Comparison of ENCODE assay signal across 23 cellular contexts in genomic region chr14:64580451-64580850, GRCh38. TPM values are rescaled to one million over a fixed set of nuclear protein-coding genes. Genes with fewer than 3 reads are reported as not detected.
DNase-seq lines count a peak whose midpoint lies in the region; ATAC-seq and TF ChIP-seq lines count a peak whose summit lies in the region.
"Had no signal": no experiment of that assay in that cellular context is flagged by ENCODE, and none has a peak within 500 bp of the region (broad histone marks: within the 10 kb centered on the region; RNA-seq: fewer than 3 reads in every experiment).

No MANE protein-coding gene starts in this region.

- no peak for TF ChIP-seq EP300 in SK-N-SH (IDR thresholded peaks at IDR 0.05; ENCODE audit: borderline replicate concordance in 1 of 2, low read depth in 1 of 2, low read length in 1 of 2)

- no peak overlapping the region for H3K4me3 ChIP-seq in mammary epithelial cell (replicated peaks in 1 of 3; ENCODE audit: insufficient read depth in 1 of 3, low read depth in 2 of 3, low read length in 3 of 3)
- no peak overlapping the region for H3K4me3 ChIP-seq in breast epithelium
- H3K4me3 ChIP-seq in endodermal cell (ENCODE audit: low read length), result no peak overlapping the region
- no peak overlapping the region for H3K4me3 ChIP-seq in mesodermal cell (ENCODE audit: extremely low read depth, insufficient read depth, low read length, poor library complexity, severe bottlenecking)
- H3K4me3 ChIP-seq in SK-N-SH (ENCODE audit: low read depth in 2 of 2, low read length in 1 of 2), result no peak overlapping the region
- H3K4me3 ChIP-seq: spleen had no signal

- H3K4me1 ChIP-seq in mammary epithelial cell (ENCODE audit: insufficient read depth, low read length) (no peaks in the 10 kb centered on the region), breast epithelium (no peaks in the 10 kb centered on the region), endodermal cell (ENCODE audit: control insufficient read depth, insufficient read depth, low read length) (peaks cover 11% of the 10 kb centered on the region), mesodermal cell (ENCODE audit: control insufficient read depth, insufficient read depth, low read length, poor library complexity, severe bottlenecking) (peaks cover 20% of the 10 kb centered on the region), SK-N-SH (ENCODE audit: control insufficient read depth in 1 of 2, insufficient read depth in 2 of 2, low read depth in 1 of 2, low read length in 1 of 2) (no peaks in the 10 kb centered on the region)
- H3K4me1 ChIP-seq: spleen had no signal

- no peaks in the 10 kb centered on the region for H3K36me3 Mint-ChIP-seq in endodermal cell (ENCODE audit: low read depth)
- H3K36me3 Mint-ChIP-seq: activated naive CD8-positive, alpha-beta T cell treated with anti-CD3 and anti-CD28 coated beads, Interleukin-2, amount 10 ng/mL, durations not matched to agents 7 days and 5 days; brain had no signal

- H3K9me3 ChIP-seq in mammary epithelial cell (replicated peaks; ENCODE audit: insufficient read depth, low read length) (no peaks in the 10 kb centered on the region), breast epithelium (no peaks in the 10 kb centered on the region), endodermal cell (ENCODE audit: control insufficient read depth, low read length) (no peaks in the 10 kb centered on the region), mesodermal cell (ENCODE audit: control insufficient read depth, low read length) (no peaks in the 10 kb centered on the region), SK-N-SH (no peaks in the 10 kb centered on the region)
- H3K9me3 ChIP-seq: spleen had no signal

- H2AFZ ChIP-seq in mammary epithelial cell (ENCODE audit: low read depth, low read length), result peak overlapping the region; percentile 64
- H2AFZ ChIP-seq in SK-N-SH (ENCODE audit: low read depth), result no peak overlapping the region

- H3K9me2 ChIP-seq in SK-N-SH, result no peaks in the 10 kb centered on the region

- POLR2A ChIA-PET in SK-N-SH (lab: Yijun Ruan, JAX), result no interaction called here

- H3K27me3 ChIP-seq in mammary epithelial cell (ENCODE audit: insufficient read depth, low read length), result no peaks in the 10 kb centered on the region
- no peaks in the 10 kb centered on the region for H3K27me3 ChIP-seq in breast epithelium
- H3K27me3 ChIP-seq in endodermal cell (ENCODE audit: control insufficient read depth, insufficient read depth, low read length, poor library complexity, severe bottlenecking), result no peaks in the 10 kb centered on the region
- no peaks in the 10 kb centered on the region for H3K27me3 ChIP-seq in SK-N-SH (ENCODE audit: insufficient read depth)
- H3K27me3 ChIP-seq: spleen had no signal

- H3K36me3 ChIP-seq in mammary epithelial cell (ENCODE audit: insufficient read depth, low read length) (no peaks in the 10 kb centered on the region), breast epithelium (no peaks in the 10 kb centered on the region), endodermal cell (ENCODE audit: control insufficient read depth, insufficient read depth, low read length) (no peaks in the 10 kb centered on the region), mesodermal cell (ENCODE audit: control insufficient read depth, insufficient read depth, low read length) (no peaks in the 10 kb centered on the region), SK-N-SH (replicated peaks in 1 of 2; ENCODE audit: control insufficient read depth in 1 of 2, insufficient read depth in 2 of 2, low read length in 1 of 2) (no peaks in the 10 kb centered on the region)
- H3K36me3 ChIP-seq: spleen had no signal

- no peaks in the 10 kb centered on the region for H3K79me2 ChIP-seq in mammary epithelial cell (ENCODE audit: insufficient read depth, low read length)
- H3K79me2 ChIP-seq in SK-N-SH (ENCODE audit: insufficient read depth), result no peaks in the 10 kb centered on the region

- no peaks in the 10 kb centered on the region for H3F3A ChIP-seq in SK-N-SH (replicated peaks; ENCODE audit: insufficient read depth)

- in situ Hi-C loops in mammary epithelial cell (cut with MboI; ENCODE audit: low sequenced_read_pairs in 2 of 2), result no loop called here

- TF ChIP-seq CTCF in mammary epithelial cell (conservative IDR thresholded peaks at IDR 0.05 in 1 of 2, IDR thresholded peaks at IDR 0.05 in 1 of 2; ENCODE audit: extremely low read depth in 1 of 2, insufficient read depth in 1 of 2, low read depth in 1 of 2, low read length in 2 of 2) (no peak), breast epithelium (IDR thresholded peaks at IDR 0.05) (no peak), endodermal cell (conservative IDR thresholded peaks at IDR 0.05) (no peak), SK-N-SH (IDR thresholded peaks at IDR 0.05) (no peak)

- H3K9me3 Mint-ChIP-seq in endodermal cell, result no peaks in the 10 kb centered on the region
- H3K9me3 Mint-ChIP-seq: activated naive CD8-positive, alpha-beta T cell treated with anti-CD3 and anti-CD28 coated beads, Interleukin-2, amount 10 ng/mL, durations not matched to agents 7 days and 5 days; brain had no signal

- no peak overlapping the region for H3K4me3 Mint-ChIP-seq in endodermal cell
- H3K4me3 Mint-ChIP-seq: activated naive CD8-positive, alpha-beta T cell treated with anti-CD3 and anti-CD28 coated beads, Interleukin-2, amount 10 ng/mL, durations not matched to agents 7 days and 5 days; B cell; brain had no signal

- H4K20me1 ChIP-seq in mammary epithelial cell (ENCODE audit: insufficient read depth, low read length), result no peaks in the 10 kb centered on the region
- H4K20me1 ChIP-seq in SK-N-SH (ENCODE audit: insufficient read depth), result no peaks in the 10 kb centered on the region

- H3K27me3 Mint-ChIP-seq in endodermal cell (ENCODE audit: insufficient read depth), result no peaks in the 10 kb centered on the region
- H3K27me3 Mint-ChIP-seq: activated naive CD8-positive, alpha-beta T cell treated with anti-CD3 and anti-CD28 coated beads, Interleukin-2, amount 10 ng/mL, durations not matched to agents 7 days and 5 days; brain had no signal

- no peak for TF ChIP-seq RAD21 in SK-N-SH (IDR thresholded peaks at IDR 0.05; ENCODE audit: low read length)

- no TSS peak for BruUV-seq in mammary epithelial cell (replicated peaks; lab: Mats Ljungman, UMichigan)

- H3K27ac ChIP-seq in mammary epithelial cell (ENCODE audit: insufficient read depth, low read depth, low read length), result no peak overlapping the region
- H3K27ac ChIP-seq in breast epithelium, result no peak overlapping the region
- no peak overlapping the region for H3K27ac ChIP-seq in endodermal cell (ENCODE audit: low read depth, low read length)
- H3K27ac ChIP-seq in mesodermal cell (ENCODE audit: low read depth, low read length, severe bottlenecking), result peak overlapping the region; percentile 74
- H3K27ac ChIP-seq in SK-N-SH (ENCODE audit: low read depth in 2 of 2, low read length in 1 of 2), result no peak overlapping the region
- H3K27ac ChIP-seq: 22Rv1, spleen, VCaP had no signal

- H3K4me2 ChIP-seq in mammary epithelial cell (ENCODE audit: insufficient read depth, low read depth, low read length) (no peak overlapping the region), SK-N-SH (no peak overlapping the region)

- DNase-seq in mammary epithelial cell (no peak), breast epithelium (ENCODE audit: low spot score in 2 of 2) (no peak), endodermal cell (no peak), NCI-H1105 (lab: John Stamatoyannopoulos, UW) (no peak), A172 (ENCODE audit: low spot score) (no peak), SK-N-SH (no peak)
- DNase-seq: activated CD8-positive, alpha-beta memory T cell treated with anti-CD3 and anti-CD28 coated beads, Interleukin-2, amount 50 U/mL, for 48 hours; activated naive CD8-positive, alpha-beta T cell treated with anti-CD3 and anti-CD28 coated beads, Interleukin-2, amount 10 ng/mL, durations not matched to agents 7 days and 5 days; Calu3; hippocampal formation; NCI-H2081; NCI-H446 treated with DMSO at 0.1 percent for 48 hours; retina; spleen; stimulated activated CD4-positive, alpha-beta T cell treated with anti-CD3 and anti-CD28 coated beads, Interleukin-4, amount 100 ng/mL, for 24 hours; stimulated activated naive CD4-positive, alpha-beta T cell treated with Interleukin-2 at 50 U/mL for 16 hours; T-helper 2 cell had no signal

- H3K9ac ChIP-seq in mammary epithelial cell (ENCODE audit: insufficient read depth, low read length) (no peak overlapping the region), endodermal cell (ENCODE audit: extremely low read depth, low read length, poor library complexity, severe bottlenecking) (no peak overlapping the region), SK-N-SH (no peak overlapping the region)

- no peak for TF ChIP-seq POLR2A in breast epithelium (IDR thresholded peaks at IDR 0.05)

- peak overlapping the region; percentile 87 for H3K27ac Mint-ChIP-seq in endodermal cell
- H3K27ac Mint-ChIP-seq: activated naive CD8-positive, alpha-beta T cell treated with anti-CD3 and anti-CD28 coated beads, Interleukin-2, amount 10 ng/mL, durations not matched to agents 7 days and 5 days; B cell; brain had no signal

- intact Hi-C loops in mammary epithelial cell (cut with micrococcal nuclease), result no loop called here
- intact Hi-C loops in breast epithelium (cut with DNase I; ENCODE audit: low total_unique reads), result no loop called here

- H3K4me1 Mint-ChIP-seq in endodermal cell, result peaks cover 20% of the 10 kb centered on the region
- H3K4me1 Mint-ChIP-seq: activated naive CD8-positive, alpha-beta T cell treated with anti-CD3 and anti-CD28 coated beads, Interleukin-2, amount 10 ng/mL, durations not matched to agents 7 days and 5 days; B cell; brain had no signal

- CTCF ChIA-PET in mammary epithelial cell (lab: Charles Lee; ENCODE audit: low non-redundant PET), result no interaction called here
- CTCF ChIA-PET in SK-N-SH (lab: Yijun Ruan, JAX), result interaction anchor here (0.7 to 1.1 kb wide), 2 partner anchors 102 to 277 kb away, joined by 3 read pairs; no protein-coding TSS in a partner anchor

- dilution Hi-C loops in mammary epithelial cell (cut with HindIII; ENCODE audit: low sequenced_read_pairs), result no loop called here

- WGBS in mammary epithelial cell (ENCODE audit: low coverage, missing lambda C conversion rate), result 29% methylated on average over 7 of the region's 7 CpGs
- WGBS in endodermal cell (ENCODE audit: insufficient coverage in 1 of 2, insufficient read length in 1 of 2), 2 experiments, result 66 to 93% methylated on average over 5 to 7 of the region's 7 CpGs
- WGBS in mesodermal cell (ENCODE audit: insufficient coverage in 2 of 2), 2 experiments, result 80 to 86% methylated on average over 1 to 2 of the region's 7 CpGs
- 79% methylated on average over 7 of the region's 7 CpGs for WGBS in SK-N-SH (ENCODE audit: low lambda C conversion rate)

- ATAC-seq in HG02970 (IDR thresholded peaks at IDR 0.05; ENCODE audit: low FRiP score, unreplicated experiment), result no peak

RNA-seq across cellular contexts. Expression of gene PPP1R36, which starts 30.7 kb away (rescaled TPM):
- 1 to 10 TPM in 1 of 2 donors, not detected in 1; 1.7 TPM for total RNA-seq in mammary epithelial cell
- 0.12 TPM for polyA plus RNA-seq in mammary epithelial cell
- not detected for polyA minus RNA-seq in mammary epithelial cell
- total RNA-seq in breast epithelium, result 1 to 10 TPM; 2.3 to 6.4 (median 3.4) TPM
- total RNA-seq in endodermal cell, result 1 to 10 TPM in 1 of 2 donors, under 1 TPM in 1; 0.24 to 1.2 TPM
- 0.14 TPM for polyA plus RNA-seq in endodermal cell (2013, experiment 1 of 2)
- polyA plus RNA-seq in endodermal cell (2013, experiment 2 of 2), result 0.58 TPM
- 1.8 TPM for polyA plus RNA-seq in mesodermal cell (2013, experiment 1 of 2)
- 1.2 TPM for polyA plus RNA-seq in mesodermal cell (2013, experiment 2 of 2)
- 0.69 TPM in 1 of 2 replicates, not detected in the other for total RNA-seq in A172 (2014; rRNA removed; shearing (Covaris generic))
- 0.08 and 0.15 TPM in 2 replicates for polyA plus RNA-seq in SK-N-SH (2012; rRNA removed)
- polyA plus RNA-seq in SK-N-SH (2012; cell fraction: cytosol; rRNA removed), result 0.12 and 0.14 TPM in 2 replicates
- 0.16 and 0.29 TPM in 2 replicates for polyA plus RNA-seq in SK-N-SH (2012; cell fraction: nucleus; rRNA removed)
- total RNA-seq: B cell had no signal

RNA-seq across cellular contexts. Expression of gene HSPA2, which starts 39.9 kb away (rescaled TPM):
- 1 to 10 TPM; 4.3 to 4.7 TPM for total RNA-seq in mammary epithelial cell
- polyA plus RNA-seq in mammary epithelial cell, result 4.1 TPM
- 2.1 TPM for polyA minus RNA-seq in mammary epithelial cell
- total RNA-seq in breast epithelium, result 10 to 100 TPM; 12.2 to 33.1 (median 17.9) TPM
- total RNA-seq in endodermal cell, result 10 to 100 TPM in 1 of 2 donors, 1 to 10 TPM in 1; 7.9 to 12.9 TPM
- 13.9 TPM for polyA plus RNA-seq in endodermal cell (2013, experiment 1 of 2)
- polyA plus RNA-seq in endodermal cell (2013, experiment 2 of 2), result 12.8 TPM
- 53.5 TPM for polyA plus RNA-seq in mesodermal cell (2013, experiment 1 of 2)
- polyA plus RNA-seq in mesodermal cell (2013, experiment 2 of 2), result 43.7 TPM
- 0.05 TPM in 1 of 2 replicates, not detected in the other for total RNA-seq in A172 (2014; rRNA removed; shearing (Covaris generic))
- polyA plus RNA-seq in SK-N-SH (2012; rRNA removed), result 13.9 and 20.8 TPM in 2 replicates
- 9.4 and 12.4 TPM in 2 replicates for polyA plus RNA-seq in SK-N-SH (2012; cell fraction: cytosol; rRNA removed)
- polyA plus RNA-seq in SK-N-SH (2012; cell fraction: nucleus; rRNA removed), result 11.4 and 14.2 TPM in 2 replicates
